Comparison of ENCODE assay signal across 19 cellular contexts in the genomic region with DNA sequence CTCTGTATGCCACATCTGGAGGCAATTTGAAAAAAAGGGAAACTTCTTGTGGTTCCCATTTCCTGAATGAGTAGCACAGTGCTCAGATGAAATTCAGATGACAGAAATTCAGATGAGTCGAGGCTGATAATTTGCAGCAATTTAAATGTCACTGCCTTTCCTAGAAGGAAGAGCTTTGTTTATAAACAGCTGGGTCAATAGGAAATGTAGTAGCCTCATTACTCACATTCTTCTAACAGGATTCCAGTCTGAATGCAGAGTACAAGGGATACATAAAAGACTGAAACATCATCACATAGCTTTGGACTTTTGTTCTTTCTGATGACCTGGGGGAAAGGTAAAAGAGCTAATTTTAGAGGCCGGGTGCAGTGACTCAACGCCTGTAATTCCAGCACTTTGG. TPM values are rescaled to one million over a fixed set of nuclear protein-coding genes. Genes with fewer than 3 reads are reported as not detected.
A peak's percentile ranks its signal among the peaks of the same experiment; 100 is the strongest.
DNase-seq lines count a peak whose midpoint lies in the region; ATAC-seq, FAIRE-seq and TF ChIP-seq lines count a peak whose summit lies in the region.
"Had no signal": no experiment of that assay in that cellular context is flagged by ENCODE, and none has a peak within 500 bp of the region (broad histone marks: within the 10 kb centered on the region; RNA-seq: fewer than 3 reads in every experiment).

No MANE protein-coding gene starts in this region.

- no peak for TF ChIP-seq CTCF in bronchial epithelial cell (IDR thresholded peaks at IDR 0.05; ENCODE audit: insufficient read depth, low read length, severe bottlenecking)
- TF ChIP-seq CTCF in mucosa of descending colon (IDR thresholded peaks at IDR 0.05) = no peak
- no peak for TF ChIP-seq CTCF in Caco-2 (IDR thresholded peaks at IDR 0.05; ENCODE audit: insufficient read depth in 1 of 2, low read depth in 1 of 2, low read length in 1 of 2, severe bottlenecking in 1 of 2, unreplicated experiment in 1 of 2)
- TF ChIP-seq CTCF in GM13977 (IDR thresholded peaks at IDR 0.05; ENCODE audit: extremely low read depth, insufficient read depth, missing control alignments) = no peak

- no TSS peak for BruUV-seq in Caco-2 (replicated peaks; lab: Mats Ljungman, UMichigan)

- H3K9me3 ChIP-seq in HUES48 (ENCODE audit: control insufficient read depth, insufficient read depth, low read length) (no peaks in the 10 kb centered on the region), mucosa of descending colon (no peaks in the 10 kb centered on the region), Caco-2 (no peaks in the 10 kb centered on the region)
- H3K9me3 ChIP-seq: heart right ventricle, suprapubic skin had no signal

- ATAC-seq in mucosa of descending colon = peak; percentile 43
- ATAC-seq: heart right ventricle, left cardiac atrium had no signal

- intact Hi-C loops in mucosa of descending colon (cut with DNase I, micrococcal nuclease) = no loop called here
- intact Hi-C loops in Caco-2 (cut with micrococcal nuclease; ENCODE audit: unreplicated experiment) = no loop called here

- POLR2A ChIA-PET in Caco-2 (lab: Charles Lee) = no interaction called here

- no peak overlapping the region for H3K9ac ChIP-seq in HUES48 (ENCODE audit: low read depth, low read length)

- no peaks in the 10 kb centered on the region for H3K9me3 Mint-ChIP-seq in Caco-2 (ENCODE audit: unreplicated experiment)
- H3K9me3 Mint-ChIP-seq: activated naive CD4-positive, alpha-beta T cell treated with anti-CD3 and anti-CD28 coated beads, Interleukin-2, amount 50 U/mL, for 24 hours; central memory CD8-positive, alpha-beta T cell had no signal

- H3K27ac Mint-ChIP-seq in Caco-2 (ENCODE audit: unreplicated experiment) = no peak overlapping the region
- H3K27ac Mint-ChIP-seq: activated naive CD4-positive, alpha-beta T cell treated with anti-CD3 and anti-CD28 coated beads, Interleukin-2, amount 50 U/mL, for 24 hours; progenitor cell of endocrine pancreas had no signal

- H3K27me3 ChIP-seq in HUES48 (ENCODE audit: control insufficient read depth, insufficient read depth, low read length) (peaks cover 25% of the 10 kb centered on the region), bronchial epithelial cell (ENCODE audit: control insufficient read depth, insufficient read depth, low read length) (peaks cover 2% of the 10 kb centered on the region), Caco-2 (replicated peaks; ENCODE audit: control insufficient read depth, insufficient read depth, low read length) (no peaks in the 10 kb centered on the region)

- peak; percentile 79 for DNase-seq in COLO829 (ENCODE audit: low spot score)
- DNase-seq in bronchial epithelial cell (ENCODE audit: low read depth) = peak; percentile 32
- no peak for DNase-seq in mucosa of descending colon
- DNase-seq in hepatic stellate cell (ENCODE audit: low spot score) = no peak
- DNase-seq in Caco-2 = no peak
- DNase-seq in GM13977 (ENCODE audit: low spot score) = no peak
- no peak for DNase-seq in ACHN
- DNase-seq: activated CD8-positive, alpha-beta memory T cell treated with anti-CD3 and anti-CD28 coated beads, Interleukin-2, amount 50 U/mL, for 48 hours; GDM1; heart right ventricle; KBM-7; left cardiac atrium; NCI-H146; stimulated activated CD4-positive, alpha-beta T cell treated with anti-CD3 and anti-CD28 coated beads, Interleukin-15, amount 100 ng/mL, for 24 hours had no signal

- FAIRE-seq in bronchial epithelial cell (lab: Jason Lieb, UNC) = no peak

- H3K4me3 ChIP-seq in HUES48 (ENCODE audit: low read depth, low read length) = no peak overlapping the region
- no peak overlapping the region for H3K4me3 ChIP-seq in bronchial epithelial cell (ENCODE audit: low read depth, low read length)
- no peak overlapping the region for H3K4me3 ChIP-seq in mucosa of descending colon
- H3K4me3 ChIP-seq in Caco-2 (ENCODE audit: low read depth, low read length) = no peak overlapping the region
- H3K4me3 ChIP-seq: heart right ventricle, suprapubic skin had no signal

- H3K36me3 Mint-ChIP-seq in Caco-2 (ENCODE audit: insufficient read depth, unreplicated experiment) = no peaks in the 10 kb centered on the region
- H3K36me3 Mint-ChIP-seq: activated naive CD4-positive, alpha-beta T cell treated with anti-CD3 and anti-CD28 coated beads, Interleukin-2, amount 50 U/mL, for 24 hours had no signal

- H3K27ac ChIP-seq in HUES48 (ENCODE audit: low read depth, low read length) = peak overlapping the region; percentile 80
- H3K27ac ChIP-seq: heart right ventricle, suprapubic skin had no signal

- H3K4me3 Mint-ChIP-seq in Caco-2 (ENCODE audit: unreplicated experiment) = no peak overlapping the region
- H3K4me3 Mint-ChIP-seq: activated naive CD4-positive, alpha-beta T cell treated with anti-CD3 and anti-CD28 coated beads, Interleukin-2, amount 50 U/mL, for 24 hours; central memory CD8-positive, alpha-beta T cell had no signal

- H3K36me3 ChIP-seq in HUES48 (ENCODE audit: control insufficient read depth, insufficient read depth, low read length) (no peaks in the 10 kb centered on the region), bronchial epithelial cell (ENCODE audit: control insufficient read depth, insufficient read depth, low read length) (no peaks in the 10 kb centered on the region), mucosa of descending colon (ENCODE audit: low read depth) (no peaks in the 10 kb centered on the region), Caco-2 (ENCODE audit: control insufficient read depth, insufficient read depth, low read length) (no peaks in the 10 kb centered on the region)
- H3K36me3 ChIP-seq: heart right ventricle, suprapubic skin had no signal

- peaks cover 3% of the 10 kb centered on the region for H3K27me3 Mint-ChIP-seq in Caco-2 (ENCODE audit: insufficient read depth, unreplicated experiment)
- H3K27me3 Mint-ChIP-seq: activated naive CD4-positive, alpha-beta T cell treated with anti-CD3 and anti-CD28 coated beads, Interleukin-2, amount 50 U/mL, for 24 hours had no signal

- in situ Hi-C loops in GM13977 (cut with MboI; ENCODE audit: low pct_unique_long_range_greater_than_20kb, low sequenced_read_pairs, unreplicated experiment) (no loop called here), ACHN (cut with HindIII; ENCODE audit: low pct_ligation_motif_present, low pct_unique_long_range_greater_than_20kb, low sequenced_read_pairs) (no loop called here)

- CTCF ChIA-PET in Caco-2 (lab: Charles Lee) = no interaction called here

- H3K4me1 Mint-ChIP-seq in Caco-2 (ENCODE audit: low read depth, unreplicated experiment) = no peaks in the 10 kb centered on the region
- H3K4me1 Mint-ChIP-seq: central memory CD8-positive, alpha-beta T cell had no signal

- H3K4me1 ChIP-seq in HUES48 (ENCODE audit: control insufficient read depth, insufficient read depth, low read length) (peaks cover 59% of the 10 kb centered on the region), mucosa of descending colon (ENCODE audit: low read depth) (no peaks in the 10 kb centered on the region), Caco-2 (no peaks in the 10 kb centered on the region; the same call in none of the 2 replicates)
- H3K4me1 ChIP-seq: heart right ventricle, suprapubic skin had no signal

RNA-seq across cellular contexts. Expression of a gene that starts 11.3 kb away (rescaled TPM):
- total RNA-seq in bronchial epithelial cell (1.1 and 1.4 TPM in 2 replicates), mucosa of descending colon (1 to 10 TPM; 2.3 to 7.2 (median 3.0) TPM), Caco-2 (2022) (0.23 and 0.74 TPM in 2 replicates)

Comparison
In these comparisons a context has a peak if more than half of its experiments do, and no peak if none do; other contexts are left out.
1. DNase-seq: peak in COLO829 (single experiment) and bronchial epithelial cell (single experiment); none in mucosa of descending colon (0 of 3), hepatic stellate cell (single experiment), Caco-2 (0 of 2), GM13977 (single experiment) and ACHN (single experiment).